8 cellular contexts compared by ENCODE assay signal in genomic region chr9:121073038-121073437, GRCh38. TPM values are rescaled to one million over a fixed set of nuclear protein-coding genes. Genes with fewer than 3 reads are reported as not detected.
DNase-seq lines count a peak whose midpoint lies in the region; ATAC-seq and TF ChIP-seq lines count a peak whose summit lies in the region.

No MANE protein-coding gene starts in this region.

- H3K9me3 Mint-ChIP-seq in T-helper 2 cell treated with Interferon-gamma antibody and Interleukin-4, amounts not matched to agents 5 μg/mL and 100 μg/mL, for 36 hours = peaks cover 13% of the 10 kb centered on the region

- TF ChIP-seq POLR2A in Raji (IDR thresholded peaks at IDR 0.05; ENCODE audit: insufficient read depth, low read depth, low read length) (peak; percentile 32; the same call in 1 of the 2 replicates), erythroblast (IDR thresholded peaks at IDR 0.05; ENCODE audit: low read length) (no peak)

- peak overlapping the region; percentile 100 for H3K4me3 Mint-ChIP-seq in T-helper 2 cell treated with Interferon-gamma antibody and Interleukin-4, amounts not matched to agents 5 μg/mL and 100 μg/mL, for 36 hours

- no peak overlapping the region for H3K4me3 ChIP-seq in fibroblast of villous mesenchyme (ENCODE audit: low read depth, low read length)

- H3K27ac Mint-ChIP-seq in T-helper 2 cell treated with Interferon-gamma antibody and Interleukin-4, amounts not matched to agents 5 μg/mL and 100 μg/mL, for 36 hours = peak overlapping the region; percentile 69

- H3K4me1 Mint-ChIP-seq in T-helper 2 cell treated with Interferon-gamma antibody and Interleukin-4, amounts not matched to agents 5 μg/mL and 100 μg/mL, for 36 hours (ENCODE audit: low read depth) = peaks cover 43% of the 10 kb centered on the region

- no peak for TF ChIP-seq CTCF in fibroblast of villous mesenchyme (IDR thresholded peaks at IDR 0.05; ENCODE audit: insufficient read depth, low read depth, low read length)

- peaks cover 5% of the 10 kb centered on the region for H3K36me3 Mint-ChIP-seq in T-helper 2 cell treated with Interferon-gamma antibody and Interleukin-4, amounts not matched to agents 5 μg/mL and 100 μg/mL, for 36 hours (ENCODE audit: low read depth)

- DNase-seq in T-helper 2 cell treated with Interferon-gamma antibody and Interleukin-4, amounts not matched to agents 5 μg/mL and 100 μg/mL, for 36 hours (ENCODE audit: low spot score) = no peak
- DNase-seq in T-helper 2 cell (no peak), fibroblast of villous mesenchyme (ENCODE audit: low read depth) (peak; percentile 59), superior temporal gyrus (ENCODE audit: extremely low spot score) (peak; percentile 39), erythroblast (lab: John Stamatoyannopoulos, UW) (no peak), LoVo (ENCODE audit: low spot score) (no peak)

- no peak for ATAC-seq in GM21717 (IDR thresholded peaks at IDR 0.05; ENCODE audit: unreplicated experiment)

- H3K27me3 Mint-ChIP-seq in T-helper 2 cell treated with Interferon-gamma antibody and Interleukin-4, amounts not matched to agents 5 μg/mL and 100 μg/mL, for 36 hours (ENCODE audit: low read depth) = no peaks in the 10 kb centered on the region

RNA-seq across cellular contexts. Expression of gene CNTRL, which starts 1.7 kb away (rescaled TPM):
- 5.8 and 6.5 TPM in 2 replicates for total RNA-seq in fibroblast of villous mesenchyme

RNA-seq across cellular contexts. Expression of gene C5, which starts 23.0 kb away (rescaled TPM):
- 2.3 and 3.9 TPM in 2 replicates for total RNA-seq in fibroblast of villous mesenchyme

Comparison
In these comparisons a context has a peak if more than half of its experiments do, and no peak if none do; other contexts are left out.
1. DNase-seq: peak in fibroblast of villous mesenchyme (single experiment) and superior temporal gyrus (single experiment); none in T-helper 2 cell treated with Interferon-gamma antibody and Interleukin-4, amounts not matched to agents 5 μg/mL and 100 μg/mL, for 36 hours (single experiment), T-helper 2 cell (0 of 5), erythroblast (0 of 2) and LoVo (single experiment).